14 cellular contexts compared by ENCODE assay signal in the genomic region with DNA sequence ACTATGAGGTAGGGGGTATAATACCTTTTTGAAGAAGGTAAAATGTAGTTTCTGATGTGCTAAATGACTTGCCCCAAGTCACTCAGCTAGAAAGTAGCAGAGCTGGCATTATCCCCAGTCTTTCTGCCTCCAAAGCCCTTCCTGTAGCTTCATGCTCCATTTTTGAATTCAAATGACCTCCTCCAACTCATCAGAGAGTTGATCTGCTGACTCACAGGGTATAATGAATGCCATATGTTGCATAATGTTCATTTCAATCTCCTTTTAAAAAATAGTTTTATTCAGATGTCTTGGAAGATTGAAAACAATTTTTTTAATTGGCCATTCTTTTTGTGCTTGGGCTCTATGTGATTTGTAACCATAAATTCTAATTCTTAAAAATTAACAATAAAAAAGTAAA.
DNase-seq lines count a peak whose midpoint lies in the region; ATAC-seq, FAIRE-seq and TF ChIP-seq lines count a peak whose summit lies in the region.
"Had no signal": no experiment of that assay in that cellular context is flagged by ENCODE, and none has a peak within 500 bp of the region (broad histone marks: within the 10 kb centered on the region; RNA-seq: fewer than 3 reads in every experiment).

No MANE protein-coding gene starts in this region.

- H3K36me3 Mint-ChIP-seq in nephron progenitor cell (ENCODE audit: low read depth): peaks cover 42% of the 10 kb centered on the region

- H3K4me2 ChIP-seq in mesenchymal stem cell (ENCODE audit: low read length, poor library complexity, severe bottlenecking): no peak overlapping the region

- no peak for ATAC-seq in GM18861 (IDR thresholded peaks at IDR 0.05; ENCODE audit: unreplicated experiment)
- ATAC-seq in HG03354 (IDR thresholded peaks at IDR 0.05; ENCODE audit: poor library complexity, severe bottlenecking, unreplicated experiment): no peak
- ATAC-seq: activated T-cell treated with anti-CD3 and anti-CD28 coated beads, Interleukin-2, amount 50 U/mL, for 72 hours had no signal

- no peak for FAIRE-seq in HTR-8/SVneo (lab: Jason Lieb, UNC)
- FAIRE-seq: colon had no signal

- H3K4me3 Mint-ChIP-seq in nephron progenitor cell: no peak overlapping the region
- H3K4me3 Mint-ChIP-seq: activated T-cell treated with anti-CD3 and anti-CD28 coated beads, Interleukin-2, amount 50 U/mL, for 72 hours had no signal

- H3K18ac ChIP-seq in mesenchymal stem cell (ENCODE audit: low read depth in 1 of 2, low read length in 2 of 2): no peak overlapping the region

- no peaks in the 10 kb centered on the region for H3K9me3 ChIP-seq in mesenchymal stem cell (ENCODE audit: control insufficient read depth, low read length)
- H3K9me3 ChIP-seq: Caco-2 had no signal

- no peak overlapping the region for H2BK12ac ChIP-seq in mesenchymal stem cell (ENCODE audit: low read length in 2 of 2)

- H3K27me3 Mint-ChIP-seq in nephron progenitor cell (ENCODE audit: low read depth, poor library complexity): no peaks in the 10 kb centered on the region

- no peak overlapping the region for H2AFZ ChIP-seq in mesenchymal stem cell (ENCODE audit: low read depth, low read length)

- H3K4me3 ChIP-seq in mesenchymal stem cell (ENCODE audit: insufficient read depth in 1 of 2, low read depth in 1 of 2, low read length in 2 of 2): no peak overlapping the region

- H3K9me3 Mint-ChIP-seq in nephron progenitor cell: peaks cover 11% of the 10 kb centered on the region

- H2BK15ac ChIP-seq in mesenchymal stem cell (ENCODE audit: low read depth, poor library complexity, severe bottlenecking): no peak overlapping the region

- H3K4me1 Mint-ChIP-seq in nephron progenitor cell: no peaks in the 10 kb centered on the region

- H3K23ac ChIP-seq in mesenchymal stem cell (ENCODE audit: low read length in 2 of 2): no peak overlapping the region

- H3K14ac ChIP-seq in mesenchymal stem cell (ENCODE audit: low read length in 2 of 2): no peak overlapping the region

- peak overlapping the region; percentile 30 for H3K9ac ChIP-seq in mesenchymal stem cell (ENCODE audit: low read length)

- H2BK120ac ChIP-seq in mesenchymal stem cell (ENCODE audit: low read depth, low read length): no peak overlapping the region

- H3K4ac ChIP-seq in mesenchymal stem cell (ENCODE audit: low read depth in 1 of 2, low read length in 2 of 2): no peak overlapping the region

- H3K27ac Mint-ChIP-seq in nephron progenitor cell: no peak overlapping the region
- H3K27ac Mint-ChIP-seq: activated T-cell treated with anti-CD3 and anti-CD28 coated beads, Interleukin-2, amount 50 U/mL, for 72 hours had no signal

- H3K4me1 ChIP-seq in mesenchymal stem cell (ENCODE audit: control insufficient read depth, insufficient read depth, low read depth, low read length): no peaks in the 10 kb centered on the region
- H3K4me1 ChIP-seq: Caco-2 had no signal

- no peaks in the 10 kb centered on the region for H3K27me3 ChIP-seq in mesenchymal stem cell (ENCODE audit: control insufficient read depth in 1 of 2, insufficient read depth in 1 of 2, low read length in 2 of 2)

- H3K36me3 ChIP-seq in mesenchymal stem cell (ENCODE audit: control insufficient read depth in 1 of 2, insufficient read depth in 2 of 2, low read depth in 1 of 2, low read length in 2 of 2): peaks cover 0 to 6% of the 10 kb centered on the region in 2 experiments

- H4K8ac ChIP-seq in mesenchymal stem cell (ENCODE audit: low read length): no peak overlapping the region

- no peak overlapping the region for H2BK5ac ChIP-seq in mesenchymal stem cell (ENCODE audit: low read depth, low read length, poor library complexity, severe bottlenecking)

- no peak overlapping the region for H3K27ac ChIP-seq in mesenchymal stem cell (ENCODE audit: low read length, poor library complexity, severe bottlenecking)

- no peak overlapping the region for H4K91ac ChIP-seq in mesenchymal stem cell (ENCODE audit: low read length)

- TF ChIP-seq CTCF in GM20000 (IDR thresholded peaks at IDR 0.05; ENCODE audit: extremely low read depth, missing control alignments): no peak
- TF ChIP-seq CTCF in nephron progenitor cell (IDR thresholded peaks at IDR 0.05): no peak

- peaks cover 2% of the 10 kb centered on the region for H3K79me1 ChIP-seq in mesenchymal stem cell (replicated peaks; ENCODE audit: low read length, poor library complexity, severe bottlenecking)

- H2AK5ac ChIP-seq in mesenchymal stem cell (ENCODE audit: low read length, severe bottlenecking): no peak overlapping the region

- peak; percentile 69 for DNase-seq in AG20443 (ENCODE audit: low spot score)
- DNase-seq in HTR-8/SVneo (ENCODE audit: insufficient read length, low spot score): peak; percentile 11
- peak; percentile 11 for DNase-seq in cerebellar cortex (ENCODE audit: low spot score)
- DNase-seq in mesenchymal stem cell: no peak
- DNase-seq in GM20000 (ENCODE audit: low spot score): no peak
- DNase-seq in nephron progenitor cell: no peak
- DNase-seq: activated CD4-positive, CD25-positive, alpha-beta regulatory T cell; activated T-cell treated with anti-CD3 and anti-CD28 coated beads, Interleukin-2, amount 50 U/mL, for 72 hours; Caco-2; hypothalamus; NCI-H187 treated with DMSO at 0.1 percent for 48 hours had no signal

Comparison
In these comparisons a context has a peak if more than half of its experiments do, and no peak if none do; other contexts are left out.
1. DNase-seq: peak in AG20443 (single experiment), HTR-8/SVneo (single experiment) and cerebellar cortex (single experiment); none in mesenchymal stem cell (single experiment), GM20000 (single experiment) and nephron progenitor cell (single experiment).